15 cellular contexts compared by ENCODE assay signal in genomic region chr17:57625511-57625910, GRCh38.
DNase-seq lines count a peak whose midpoint lies in the region; ATAC-seq and TF ChIP-seq lines count a peak whose summit lies in the region.
"Had no signal": no experiment of that assay in that cellular context is flagged by ENCODE, and none has a peak within 500 bp of the region (broad histone marks: within the 10 kb centered on the region; RNA-seq: fewer than 3 reads in every experiment).

No MANE protein-coding gene starts in this region.

- H2BK120ac ChIP-seq in mesendoderm (ENCODE audit: low read depth, low read length) = no peak overlapping the region

- no peak overlapping the region for H4K5ac ChIP-seq in mesendoderm (ENCODE audit: low read length)

- peaks cover 57% of the 10 kb centered on the region for H3K79me2 ChIP-seq in DND-41 (ENCODE audit: insufficient read depth, low read length)
- H3K79me2 ChIP-seq in OCI-LY1 (ENCODE audit: insufficient read depth, low read length) = no peaks in the 10 kb centered on the region
- H3K79me2 ChIP-seq in neural progenitor cell (ENCODE audit: low read depth) = no peaks in the 10 kb centered on the region
- no peaks in the 10 kb centered on the region for H3K79me2 ChIP-seq in mesendoderm (ENCODE audit: control insufficient read depth, insufficient read depth, low read length)

- H3K27ac Mint-ChIP-seq in neural progenitor cell = peak overlapping the region; percentile 83

- no peak overlapping the region for H2AK5ac ChIP-seq in mesendoderm (ENCODE audit: low read length)

- H2BK5ac ChIP-seq in mesendoderm (ENCODE audit: low read length) = no peak overlapping the region

- no peaks in the 10 kb centered on the region for H3K9me2 ChIP-seq in OCI-LY1 (ENCODE audit: low read depth, low read length)

- H2AFZ ChIP-seq in DND-41 (ENCODE audit: low read depth, low read length) = no peak overlapping the region
- H2AFZ ChIP-seq in OCI-LY1 (ENCODE audit: low read length) = no peak overlapping the region
- H2AFZ ChIP-seq in neural progenitor cell (replicated peaks) = no peak overlapping the region

- H2BK15ac ChIP-seq in mesendoderm (replicated peaks; ENCODE audit: low read depth) = no peak overlapping the region

- H3K4me1 ChIP-seq in DND-41 (ENCODE audit: insufficient read depth, low read length) = no peaks in the 10 kb centered on the region
- peaks cover 59% of the 10 kb centered on the region for H3K4me1 ChIP-seq in OCI-LY1 (ENCODE audit: insufficient read depth, low read length, severe bottlenecking)
- H3K4me1 ChIP-seq in neural progenitor cell = peaks cover 5% of the 10 kb centered on the region
- no peaks in the 10 kb centered on the region for H3K4me1 ChIP-seq in ascending aorta
- H3K4me1 ChIP-seq in mesendoderm (ENCODE audit: control insufficient read depth, low read depth, low read length) = no peaks in the 10 kb centered on the region
- H3K4me1 ChIP-seq: esophagus squamous epithelium had no signal

- intact Hi-C loops in Right ventricle myocardium superior (cut with DNase I) (no loop called here), ascending aorta (cut with DNase I) (no loop called here)

- H3K4me3 Mint-ChIP-seq in neural progenitor cell = no peak overlapping the region
- H3K4me3 Mint-ChIP-seq: effector memory CD8-positive, alpha-beta T cell had no signal

- no peaks in the 10 kb centered on the region for H3K9me3 Mint-ChIP-seq in neural progenitor cell
- H3K9me3 Mint-ChIP-seq: effector memory CD8-positive, alpha-beta T cell had no signal

- no CpG with 5 or more reads among the region's 1 CpG for WGBS in mesendoderm (ENCODE audit: extremely low coverage, insufficient coverage, low lambda C conversion rate)

- TF ChIP-seq CTCF in DND-41 (IDR thresholded peaks at IDR 0.05; ENCODE audit: borderline replicate concordance, extremely low read depth, low read length, poor library complexity, severe bottlenecking) (no peak), OCI-LY1 (IDR thresholded peaks at IDR 0.05; ENCODE audit: low read length) (no peak), neural progenitor cell (IDR thresholded peaks at IDR 0.05) (no peak), ascending aorta (IDR thresholded peaks at IDR 0.05) (no peak)

- H3K9me3 ChIP-seq in DND-41 (ENCODE audit: insufficient read depth, low read length, severe bottlenecking) (no peaks in the 10 kb centered on the region), OCI-LY1 (ENCODE audit: low read length) (no peaks in the 10 kb centered on the region), neural progenitor cell (ENCODE audit: low read depth) (no peaks in the 10 kb centered on the region), ascending aorta (no peaks in the 10 kb centered on the region)
- H3K9me3 ChIP-seq: esophagus squamous epithelium had no signal

- H3K36me3 ChIP-seq in DND-41 (ENCODE audit: insufficient read depth, low read length) (peaks cover 100% of the 10 kb centered on the region), OCI-LY1 (ENCODE audit: insufficient read depth, low read length) (peaks cover 61% of the 10 kb centered on the region), neural progenitor cell (no peaks in the 10 kb centered on the region), ascending aorta (no peaks in the 10 kb centered on the region), mesendoderm (ENCODE audit: control insufficient read depth, insufficient read depth, low read length) (no peaks in the 10 kb centered on the region)
- H3K36me3 ChIP-seq: brain microvascular endothelial cell had no signal

- H3K79me1 ChIP-seq in mesendoderm (ENCODE audit: low read length) = no peaks in the 10 kb centered on the region

- no peak overlapping the region for H4K8ac ChIP-seq in mesendoderm (ENCODE audit: low read depth, low read length)

- no peak overlapping the region for H3K4me3 ChIP-seq in DND-41 (ENCODE audit: low read depth in 1 of 2, low read length in 2 of 2)
- H3K4me3 ChIP-seq in OCI-LY1 (ENCODE audit: low read depth, low read length, poor library complexity, severe bottlenecking) = no peak overlapping the region
- no peak overlapping the region for H3K4me3 ChIP-seq in neural progenitor cell
- H3K4me3 ChIP-seq in ascending aorta = no peak overlapping the region
- no peak overlapping the region for H3K4me3 ChIP-seq in mesendoderm (ENCODE audit: low read length)
- H3K4me3 ChIP-seq: esophagus squamous epithelium had no signal

- H3K27me3 ChIP-seq in DND-41 (ENCODE audit: insufficient read depth, low read length, poor library complexity) (no peaks in the 10 kb centered on the region), OCI-LY1 (ENCODE audit: insufficient read depth, low read length) (no peaks in the 10 kb centered on the region), neural progenitor cell (no peaks in the 10 kb centered on the region), ascending aorta (no peaks in the 10 kb centered on the region), mesendoderm (ENCODE audit: insufficient read depth, low read length, poor library complexity) (no peaks in the 10 kb centered on the region)
- H3K27me3 ChIP-seq: brain microvascular endothelial cell, esophagus squamous epithelium had no signal

- H3K9ac ChIP-seq in DND-41 (ENCODE audit: low read depth, low read length) (no peak overlapping the region), OCI-LY1 (ENCODE audit: low read length) (no peak overlapping the region), neural progenitor cell (no peak overlapping the region), mesendoderm (ENCODE audit: low read length) (no peak overlapping the region)

- ATAC-seq in DND-41 (ENCODE audit: insufficient read depth, low read depth) (no peak), Right ventricle myocardium superior (ENCODE audit: poor library complexity) (peak; percentile 64)
- ATAC-seq: effector memory CD8-positive, alpha-beta T cell; HCT116; left colon had no signal

- H3K4me2 ChIP-seq in DND-41 (ENCODE audit: insufficient read depth, low read length) = no peak overlapping the region
- H3K4me2 ChIP-seq in OCI-LY1 (ENCODE audit: low read length) = no peak overlapping the region
- no peak overlapping the region for H3K4me2 ChIP-seq in neural progenitor cell
- no peak overlapping the region for H3K4me2 ChIP-seq in mesendoderm (ENCODE audit: low read length)

- no peak overlapping the region for H3K18ac ChIP-seq in mesendoderm (ENCODE audit: low read length)

- no peak overlapping the region for H3K23ac ChIP-seq in mesendoderm (ENCODE audit: low read length)

- H3K27ac ChIP-seq in DND-41 (ENCODE audit: low read length) (peak overlapping the region; percentile 65), OCI-LY1 (ENCODE audit: low read depth, low read length, poor library complexity, severe bottlenecking) (peak overlapping the region; percentile 91), neural progenitor cell (no peak overlapping the region), ascending aorta (no peak overlapping the region), mesendoderm (ENCODE audit: low read depth, low read length) (no peak overlapping the region)
- H3K27ac ChIP-seq: brain microvascular endothelial cell, esophagus squamous epithelium had no signal

- peaks cover 37% of the 10 kb centered on the region for H3K36me3 Mint-ChIP-seq in neural progenitor cell

- no peak overlapping the region for H3K56ac ChIP-seq in mesendoderm (ENCODE audit: low read length)

- H3K27me3 Mint-ChIP-seq in neural progenitor cell (ENCODE audit: insufficient read depth, low read depth) = peaks cover 2% of the 10 kb centered on the region
- H3K27me3 Mint-ChIP-seq: effector memory CD8-positive, alpha-beta T cell had no signal

- H4K20me1 ChIP-seq in DND-41 (ENCODE audit: insufficient read depth, low read length) (peaks cover 25% of the 10 kb centered on the region; the same call in 1 of the 2 replicates), OCI-LY1 (ENCODE audit: insufficient read depth, low read length) (no peaks in the 10 kb centered on the region), neural progenitor cell (ENCODE audit: low read depth) (peaks cover 29% of the 10 kb centered on the region)

- H3K4me1 Mint-ChIP-seq in neural progenitor cell = peaks cover 39% of the 10 kb centered on the region

- no peaks in the 10 kb centered on the region for H3F3A ChIP-seq in OCI-LY1 (ENCODE audit: insufficient read depth, low read length)
- H3F3A ChIP-seq in neural progenitor cell (ENCODE audit: low read depth) = no peaks in the 10 kb centered on the region

- DNase-seq in DND-41 (no peak), Right ventricle myocardium superior (no peak), neural progenitor cell (ENCODE audit: low spot score) (no peak), ascending aorta (ENCODE audit: low spot score in 2 of 2) (no peak), mesendoderm (no peak), iPS-NIHi11 (ENCODE audit: low spot score) (no peak)
- DNase-seq: brain microvascular endothelial cell; effector memory CD8-positive, alpha-beta T cell; esophagus squamous epithelium; left colon; midbrain; NCI-H146; NCI-H524 treated with DMSO at 0.1 percent for 48 hours had no signal

- no peak overlapping the region for H3K4ac ChIP-seq in mesendoderm (ENCODE audit: low read depth, low read length)

Comparison
In these comparisons a context has a peak if more than half of its experiments do, and no peak if none do; other contexts are left out.
1. H3K27ac ChIP-seq: peak in DND-41 (single experiment) and OCI-LY1 (single experiment); none in neural progenitor cell (single experiment), ascending aorta (0 of 2) and mesendoderm (single experiment).